ENCODE assay signal across 26 cellular contexts in genomic region chr13:110447801-110448200, GRCh38.
A peak's percentile ranks its signal among the peaks of the same experiment; 100 is the strongest.
DNase-seq lines count a peak whose midpoint lies in the region; ATAC-seq, FAIRE-seq and TF ChIP-seq lines count a peak whose summit lies in the region.
"Had no signal": no experiment of that assay in that cellular context is flagged by ENCODE, and none has a peak within 500 bp of the region (broad histone marks: within the 10 kb centered on the region; RNA-seq: fewer than 3 reads in every experiment).

No MANE protein-coding gene starts in this region.

- TF ChIP-seq CTCF in nephron progenitor cell (IDR thresholded peaks at IDR 0.05): no peak
- TF ChIP-seq CTCF in pancreas (IDR thresholded peaks at IDR 0.05): no peak

- H3K27ac ChIP-seq in epithelial cell of prostate (peak overlapping the region; percentile 34), pancreas (no peak overlapping the region)
- H3K27ac ChIP-seq: body of pancreas, colonic mucosa, heart right ventricle, left lung, upper lobe of left lung had no signal

- H3K27me3 ChIP-seq in pancreas: no peaks in the 10 kb centered on the region
- H3K27me3 ChIP-seq: BE2C, body of pancreas, colonic mucosa, heart right ventricle, upper lobe of left lung had no signal

- H3K9me3 Mint-ChIP-seq in nephron progenitor cell: no peaks in the 10 kb centered on the region
- H3K9me3 Mint-ChIP-seq: activated B cell treated with CpG ODN at 0.5 μM for 24 hours; activated CD4-positive, alpha-beta memory T cell treated with anti-CD3 and anti-CD28 coated beads, Interleukin-2, amount 10 ng/mL, durations not matched to agents 7 days and 5 days; stimulated activated naive CD8-positive, alpha-beta T cell treated with anti-CD3 and anti-CD28 coated beads, Interleukin-15, amount 100 ng/mL, for 72 hours had no signal

- peaks cover 37% of the 10 kb centered on the region for H3K4me1 Mint-ChIP-seq in nephron progenitor cell
- H3K4me1 Mint-ChIP-seq: activated CD4-positive, alpha-beta memory T cell treated with anti-CD3 and anti-CD28 coated beads, Interleukin-2, amount 10 ng/mL, durations not matched to agents 7 days and 5 days had no signal

- H3K27me3 Mint-ChIP-seq in nephron progenitor cell (ENCODE audit: low read depth, poor library complexity): no peaks in the 10 kb centered on the region

- no peak overlapping the region for H3K4me3 ChIP-seq in pancreas
- H3K4me3 ChIP-seq: body of pancreas, colonic mucosa, heart right ventricle, left lung, upper lobe of left lung had no signal

- H3K36me3 ChIP-seq in pancreas: no peaks in the 10 kb centered on the region
- H3K36me3 ChIP-seq: BE2C, colonic mucosa had no signal

- FAIRE-seq in pancreas (lab: Jason Lieb, UNC): no peak
- FAIRE-seq: A204.1, GM12891 had no signal

- H3K36me3 Mint-ChIP-seq in nephron progenitor cell (ENCODE audit: low read depth): peaks cover 48% of the 10 kb centered on the region

- 79 to 85% methylated on average over 9 of the region's 9 CpGs for WGBS in pancreas, 2 donors

- DNase-seq in cardiac septum (ENCODE audit: low spot score) (peak; percentile 60), left ventricle myocardium superior (no peak), epithelial cell of prostate (ENCODE audit: low read depth, low spot score) (no peak), nephron progenitor cell (no peak), pancreas (no peak), EL (no peak)
- DNase-seq: activated B cell treated with CpG ODN at 0.5 μM for 24 hours; activated CD4-positive, alpha-beta memory T cell treated with anti-CD3 and anti-CD28 coated beads, Interleukin-2, amount 10 ng/mL, durations not matched to agents 7 days and 5 days; activated effector memory CD4-positive, alpha-beta T cell treated with anti-CD3 and anti-CD28 coated beads, Interleukin-2, amount 50 U/mL, for 16 hours; activated T-cell treated with anti-CD3 and anti-CD28 coated beads for 4 hours; BE2C; colonic mucosa; DMS79 treated with DMSO at 0.1 percent for 48 hours; heart right ventricle; KBM-7; left lung; NCI-H1694; NCI-H69; retina; stimulated activated naive CD8-positive, alpha-beta T cell treated with anti-CD3 and anti-CD28 coated beads, Interleukin-15, amount 100 ng/mL, for 72 hours; upper lobe of left lung had no signal

- no peak overlapping the region for H3K4me3 Mint-ChIP-seq in nephron progenitor cell
- H3K4me3 Mint-ChIP-seq: activated B cell treated with CpG ODN at 0.5 μM for 24 hours; activated CD4-positive, alpha-beta memory T cell treated with anti-CD3 and anti-CD28 coated beads, Interleukin-2, amount 10 ng/mL, durations not matched to agents 7 days and 5 days; stimulated activated naive CD8-positive, alpha-beta T cell treated with anti-CD3 and anti-CD28 coated beads, Interleukin-15, amount 100 ng/mL, for 72 hours had no signal

- H3K4me1 ChIP-seq in pancreas: no peaks in the 10 kb centered on the region
- H3K4me1 ChIP-seq: colonic mucosa, upper lobe of left lung had no signal

- intact Hi-C loops in cardiac septum (cut with DNase I): no loop called here
- intact Hi-C loops in left ventricle myocardium superior (cut with micrococcal nuclease): no loop called here
- intact Hi-C loops in pancreas (cut with DNase I): no loop called here

- ATAC-seq in left ventricle myocardium superior (no peak), pancreas (no peak), GM21529 (IDR thresholded peaks at IDR 0.05; ENCODE audit: unreplicated experiment) (no peak), GM21390 (IDR thresholded peaks at IDR 0.05; ENCODE audit: unreplicated experiment) (no peak)
- ATAC-seq: heart right ventricle; left lung; stimulated activated naive CD8-positive, alpha-beta T cell treated with anti-CD3 and anti-CD28 coated beads, Interleukin-15, amount 100 ng/mL, for 72 hours had no signal

- H3K9me3 ChIP-seq in pancreas: no peaks in the 10 kb centered on the region
- H3K9me3 ChIP-seq: BE2C, body of pancreas, colonic mucosa, heart right ventricle, left lung, upper lobe of left lung had no signal

- H3K27ac Mint-ChIP-seq in nephron progenitor cell: peak overlapping the region; percentile 86
- H3K27ac Mint-ChIP-seq: activated B cell treated with CpG ODN at 0.5 μM for 24 hours; activated CD4-positive, alpha-beta memory T cell treated with anti-CD3 and anti-CD28 coated beads, Interleukin-2, amount 10 ng/mL, durations not matched to agents 7 days and 5 days; stimulated activated naive CD8-positive, alpha-beta T cell treated with anti-CD3 and anti-CD28 coated beads, Interleukin-15, amount 100 ng/mL, for 72 hours had no signal
